Comparison of ENCODE assay signal across 24 cellular contexts in the genomic region with DNA sequence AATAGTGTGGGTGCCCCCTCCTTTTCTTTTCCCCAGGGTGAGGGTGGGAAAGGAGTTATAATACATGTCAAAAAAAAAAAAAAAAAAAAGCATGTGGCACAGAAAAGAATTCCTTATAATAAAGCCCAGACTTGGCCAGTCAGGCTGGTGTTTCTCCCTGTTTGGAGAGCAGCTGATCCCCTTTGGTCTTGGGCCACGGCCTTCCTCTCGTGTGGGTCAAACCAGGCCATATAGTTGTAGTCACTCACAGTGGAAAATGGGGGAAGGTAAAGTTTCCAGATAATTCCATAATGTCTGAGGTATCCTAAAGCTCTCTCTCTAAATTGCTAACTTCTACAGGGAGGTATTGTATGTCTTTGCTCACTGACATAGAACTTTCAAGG. TPM values are rescaled to one million over a fixed set of nuclear protein-coding genes. Genes with fewer than 3 reads are reported as not detected.
A peak's percentile ranks its signal among the peaks of the same experiment; 100 is the strongest.
DNase-seq lines count a peak whose midpoint lies in the region; ATAC-seq and TF ChIP-seq lines count a peak whose summit lies in the region.
"Had no signal": no experiment of that assay in that cellular context is flagged by ENCODE, and none has a peak within 500 bp of the region (broad histone marks: within the 10 kb centered on the region; RNA-seq: fewer than 3 reads in every experiment).

No MANE protein-coding gene starts in this region.

- peaks cover 18% of the 10 kb centered on the region for H3K4me1 Mint-ChIP-seq in brain
- peaks cover 11% of the 10 kb centered on the region for H3K4me1 Mint-ChIP-seq in stimulated activated naive CD8-positive, alpha-beta T cell treated with anti-CD3 and anti-CD28 coated beads, Interleukin-15, amount 100 ng/mL, for 72 hours

- TF ChIP-seq CTCF in brain (conservative IDR thresholded peaks at IDR 0.05), result no peak
- TF ChIP-seq CTCF in mucosa of descending colon (IDR thresholded peaks at IDR 0.05), result no peak
- TF ChIP-seq CTCF in suprapubic skin (IDR thresholded peaks at IDR 0.05), result no peak

- H3K27me3 ChIP-seq in suprapubic skin, result no peaks in the 10 kb centered on the region
- H3K27me3 ChIP-seq: thyroid gland had no signal

- H3K4me3 ChIP-seq in mucosa of descending colon (no peak overlapping the region), suprapubic skin (no peak overlapping the region)
- H3K4me3 ChIP-seq: thyroid gland had no signal

- H3K27ac ChIP-seq in suprapubic skin, result peak overlapping the region; percentile 0
- H3K27ac ChIP-seq: 22Rv1, brain microvascular endothelial cell, KMS-11, RWPE1, thyroid gland had no signal

- no peaks in the 10 kb centered on the region for H3K36me3 Mint-ChIP-seq in brain
- H3K36me3 Mint-ChIP-seq: CD4-positive, alpha-beta memory T cell; naive B cell had no signal

- H3K4me1 ChIP-seq in mucosa of descending colon (ENCODE audit: low read depth), result peaks cover 11% of the 10 kb centered on the region
- peaks cover 5% of the 10 kb centered on the region for H3K4me1 ChIP-seq in suprapubic skin

- peak; percentile 57 for DNase-seq in DMS153 treated with DMSO at 0.1 percent for 48 hours (lab: John Stamatoyannopoulos, UW; ENCODE audit: unreplicated experiment)
- DNase-seq in DMS153 (lab: John Stamatoyannopoulos, UW), result no peak
- DNase-seq in mucosa of descending colon, result no peak
- no peak for DNase-seq in suprapubic skin (ENCODE audit: low spot score in 2 of 2)
- DNase-seq in stimulated activated naive CD8-positive, alpha-beta T cell treated with anti-CD3 and anti-CD28 coated beads, Interleukin-15, amount 100 ng/mL, for 72 hours, result no peak
- no peak for DNase-seq in NCI-H82 (lab: John Stamatoyannopoulos, UW)
- DNase-seq in activated gamma-delta T cell (lab: John Stamatoyannopoulos, UW), result no peak
- DNase-seq: activated CD4-positive, alpha-beta T cell treated with anti-CD3 and anti-CD28 coated beads for 36 hours; activated T-cell treated with anti-CD3 and anti-CD28 coated beads, Interleukin-2, amount 50 U/mL, for 24 hours; brain microvascular endothelial cell; CD4-positive, alpha-beta memory T cell; GOT3; naive B cell; stimulated activated CD4-positive, alpha-beta T cell treated with anti-CD3 and anti-CD28 coated beads, Interleukin-4, amount 100 ng/mL, for 1 hour; stimulated activated naive B cell treated with anti-CD40 and anti-IgM and Interleukin-4, amounts not matched to agents 10 μg/mL and 1 μg/mL and 100 μg/mL, for 72 hours; T-helper 2 cell; thyroid gland had no signal

- no peak for TF ChIP-seq POLR2A in suprapubic skin (IDR thresholded peaks at IDR 0.05)

- H3K9me3 ChIP-seq in mucosa of descending colon, result no peaks in the 10 kb centered on the region
- no peaks in the 10 kb centered on the region for H3K9me3 ChIP-seq in suprapubic skin
- H3K9me3 ChIP-seq: thyroid gland had no signal

- ATAC-seq in mucosa of descending colon, result peak; percentile 9
- ATAC-seq in stimulated activated naive CD8-positive, alpha-beta T cell treated with anti-CD3 and anti-CD28 coated beads, Interleukin-15, amount 100 ng/mL, for 72 hours, result no peak
- ATAC-seq: activated CD4-positive, alpha-beta T cell treated with anti-CD3 and anti-CD28 coated beads for 36 hours; SK-N-SH treated with all-trans-retinoic acid at 6 μM for 48 hours; stimulated activated naive B cell treated with anti-CD40 and anti-IgM and Interleukin-4, amounts not matched to agents 10 μg/mL and 1 μg/mL and 100 μg/mL, for 72 hours had no signal

- peaks cover 0 to 14% (median 9%) of the 10 kb centered on the region in 5 experiments for H3K9me3 Mint-ChIP-seq in brain
- peaks cover 0 to 4% of the 10 kb centered on the region in 2 donors for H3K9me3 Mint-ChIP-seq in stimulated activated naive CD8-positive, alpha-beta T cell treated with anti-CD3 and anti-CD28 coated beads, Interleukin-15, amount 100 ng/mL, for 72 hours

- H3K4me3 Mint-ChIP-seq in brain, result no peak overlapping the region
- no peak overlapping the region for H3K4me3 Mint-ChIP-seq in stimulated activated naive CD8-positive, alpha-beta T cell treated with anti-CD3 and anti-CD28 coated beads, Interleukin-15, amount 100 ng/mL, for 72 hours
- H3K4me3 Mint-ChIP-seq: activated CD4-positive, alpha-beta T cell treated with anti-CD3 and anti-CD28 coated beads for 36 hours; activated T-cell treated with anti-CD3 and anti-CD28 coated beads, Interleukin-2, amount 50 U/mL, for 24 hours; CD4-positive, alpha-beta memory T cell; stimulated activated naive B cell treated with anti-CD40 and anti-IgM and Interleukin-4, amounts not matched to agents 10 μg/mL and 1 μg/mL and 100 μg/mL, for 72 hours had no signal

- intact Hi-C loops in mucosa of descending colon (cut with DNase I, micrococcal nuclease), result no loop called here

- peak overlapping the region in 3 of 5 experiments; percentile 32 to 73 (median 66) for H3K27ac Mint-ChIP-seq in brain
- H3K27ac Mint-ChIP-seq in stimulated activated naive CD8-positive, alpha-beta T cell treated with anti-CD3 and anti-CD28 coated beads, Interleukin-15, amount 100 ng/mL, for 72 hours, result no peak overlapping the region
- H3K27ac Mint-ChIP-seq: activated CD4-positive, alpha-beta T cell treated with anti-CD3 and anti-CD28 coated beads for 36 hours; activated T-cell treated with anti-CD3 and anti-CD28 coated beads, Interleukin-2, amount 50 U/mL, for 24 hours; CD4-positive, alpha-beta memory T cell; naive B cell had no signal

- TF ChIP-seq EP300 in suprapubic skin (IDR thresholded peaks at IDR 0.05), result no peak

- H3K36me3 ChIP-seq in mucosa of descending colon (ENCODE audit: low read depth) (no peaks in the 10 kb centered on the region), suprapubic skin (no peaks in the 10 kb centered on the region)
- H3K36me3 ChIP-seq: brain microvascular endothelial cell, thyroid gland had no signal

- peaks cover 11% of the 10 kb centered on the region for H3K27me3 Mint-ChIP-seq in brain
- peaks cover 28% of the 10 kb centered on the region for H3K27me3 Mint-ChIP-seq in stimulated activated naive CD8-positive, alpha-beta T cell treated with anti-CD3 and anti-CD28 coated beads, Interleukin-15, amount 100 ng/mL, for 72 hours

- 65% methylated on average over 2 of the region's 2 CpGs for WGBS in suprapubic skin

RNA-seq across cellular contexts. Expression of gene CLIC6, which starts 22.0 kb away (rescaled TPM):
- polyA plus RNA-seq in brain (ENCODE audit: insufficient read depth, low read depth, low replicate concordance), result 0.14 TPM
- total RNA-seq in mucosa of descending colon (1 to 10 TPM in 2 of 3 donors, under 1 TPM in 1; 0.96 to 4.8 (median 3.0) TPM), suprapubic skin (1 to 10 TPM; 2.5 to 10.0 (median 3.7) TPM)
- polyA plus RNA-seq: keratinocyte, mammary epithelial cell had no signal

Comparison
In these comparisons a context has a peak if more than half of its experiments do, and no peak if none do; other contexts are left out.
1. H3K27ac Mint-ChIP-seq: peak in brain (3 of 5); none in stimulated activated naive CD8-positive, alpha-beta T cell treated with anti-CD3 and anti-CD28 coated beads, Interleukin-15, amount 100 ng/mL, for 72 hours (0 of 2).